In genomic region chr2:97870396-97870843, GRCh38 we compare ENCODE assay signal across 1 cellular context.
A peak's percentile ranks its signal among the peaks of the same experiment; 100 is the strongest.
TF ChIP-seq lines count a peak whose summit lies in the region.

No MANE protein-coding gene starts in this region.

TF ChIP-seq in K562, 482 proteins besides CTCF, POLR2A, EP300 and RAD21 (continued from another document and continues in another):
- TF ChIP-seq SAP30 (IDR thresholded peaks at IDR 0.05; ENCODE audit: borderline replicate concordance, insufficient read depth, low read depth, low read length, poor library complexity, severe bottlenecking) (no peak), BRD4 (IDR thresholded peaks at IDR 0.05) (no peak), ZC3H8 (IDR thresholded peaks at IDR 0.05) (no peak), NEUROD1 (IDR thresholded peaks at IDR 0.05; ENCODE audit: borderline replicate concordance, low read depth, low read length, partially characterized antibody) (no peak), ATF4 (CRISPR knock-in tag; IDR thresholded peaks at IDR 0.05) (0 out of 2 replicates have a peak, but pooled peaks have one; percentile 20), PHTF2 (CRISPR knock-in tag; IDR thresholded peaks at IDR 0.05) (no peak), NR2F6 (CRISPR knock-in tag; IDR thresholded peaks at IDR 0.05) (no peak), E4F1 (CRISPR knock-in tag; IDR thresholded peaks at IDR 0.05; ENCODE audit: borderline replicate concordance) (no peak), FOXJ3 (CRISPR knock-in tag; IDR thresholded peaks at IDR 0.05) (no peak), PBX2 (CRISPR knock-in tag; IDR thresholded peaks at IDR 0.05; ENCODE audit: low read depth) (no peak), PBX2 (tag; conservative IDR thresholded peaks at IDR 0.05; ENCODE audit: low read depth) (0 out of 2 replicates have a peak, but pooled peaks have one; percentile 14), BCLAF1 (IDR thresholded peaks at IDR 0.05; ENCODE audit: borderline replicate concordance in 1 of 2, control insufficient read depth in 1 of 2, low read depth in 2 of 2, low read length in 1 of 2) (no peak), ATF1 (CRISPR knock-in tag; IDR thresholded peaks at IDR 0.05) (no peak), ATF1 (tag; IDR thresholded peaks at IDR 0.05) (no peak), E2F5 (CRISPR knock-in tag; IDR thresholded peaks at IDR 0.05) (no peak), BRF2 (IDR thresholded peaks at IDR 0.05; ENCODE audit: borderline replicate concordance, insufficient read depth, insufficient read length) (no peak), RHOXF2B (CRISPR knock-in tag; conservative IDR thresholded peaks at IDR 0.05) (no peak), ZNF24 (IDR thresholded peaks at IDR 0.05) (peak; percentile 67; the same call in 1 of the 2 replicates), MTA2 (IDR thresholded peaks at IDR 0.05; ENCODE audit: low read depth) (no peak), ZNF354B (CRISPR knock-in tag; IDR thresholded peaks at IDR 0.05) (no peak), ZNF696 (CRISPR knock-in tag; conservative IDR thresholded peaks at IDR 0.05) (no peak), SNIP1 (IDR thresholded peaks at IDR 0.05; ENCODE audit: low read depth) (no peak), TEAD2 (tag; IDR thresholded peaks at IDR 0.05) (no peak), RCOR1 (IDR thresholded peaks at IDR 0.05; ENCODE audit: borderline replicate concordance in 1 of 2, low read depth in 2 of 2, low read length in 2 of 2) (no peak), C11orf30 (IDR thresholded peaks at IDR 0.05; ENCODE audit: low read depth) (peak; percentile 82), ZNF239 (CRISPR knock-in tag; IDR thresholded peaks at IDR 0.05) (no peak), KDM1A (IDR thresholded peaks at IDR 0.05) (0 out of 4 replicates have a peak, but pooled peaks of 1 of the 2 experiments have one; percentile 33), ZNF717 (CRISPR knock-in tag; IDR thresholded peaks at IDR 0.05) (no peak), ZSCAN29 (IDR thresholded peaks at IDR 0.05) (no peak), DPF2 (IDR thresholded peaks at IDR 0.05) (0 out of 2 replicates have a peak, but pooled peaks have one; percentile 28), TEAD4 (IDR thresholded peaks at IDR 0.05; ENCODE audit: low read length) (peak; percentile 20; the same call in 1 of the 2 replicates), TEAD4 (CRISPR knock-in tag; IDR thresholded peaks at IDR 0.05; ENCODE audit: borderline replicate concordance) (no peak), ZNF507 (tag; conservative IDR thresholded peaks at IDR 0.05) (no peak), ZNF41 (CRISPR knock-in tag; conservative IDR thresholded peaks at IDR 0.05) (no peak), NR1H2 (CRISPR knock-in tag; IDR thresholded peaks at IDR 0.05) (no peak), ZFP30 (CRISPR knock-in tag; IDR thresholded peaks at IDR 0.05; ENCODE audit: borderline replicate concordance) (no peak), ZNF316 (IDR thresholded peaks at IDR 0.05) (peak; percentile 72), RREB1 (CRISPR knock-in tag; IDR thresholded peaks at IDR 0.05) (no peak), HLTF (IDR thresholded peaks at IDR 0.05) (no peak), ZNF140 (CRISPR knock-in tag; IDR thresholded peaks at IDR 0.05) (no peak), CBX3 (IDR thresholded peaks at IDR 0.05; ENCODE audit: borderline replicate concordance in 1 of 2, low read length in 2 of 2) (no peak), HMBOX1 (IDR thresholded peaks at IDR 0.05) (peak; percentile 34; the same call in 1 of the 2 replicates), DLX4 (CRISPR knock-in tag; IDR thresholded peaks at IDR 0.05) (no peak), TFAP4 (CRISPR knock-in tag; IDR thresholded peaks at IDR 0.05; ENCODE audit: borderline replicate concordance) (peak; percentile 54; the same call in 1 of the 2 replicates)
